8 cellular contexts compared by ENCODE assay signal in the genomic region with DNA sequence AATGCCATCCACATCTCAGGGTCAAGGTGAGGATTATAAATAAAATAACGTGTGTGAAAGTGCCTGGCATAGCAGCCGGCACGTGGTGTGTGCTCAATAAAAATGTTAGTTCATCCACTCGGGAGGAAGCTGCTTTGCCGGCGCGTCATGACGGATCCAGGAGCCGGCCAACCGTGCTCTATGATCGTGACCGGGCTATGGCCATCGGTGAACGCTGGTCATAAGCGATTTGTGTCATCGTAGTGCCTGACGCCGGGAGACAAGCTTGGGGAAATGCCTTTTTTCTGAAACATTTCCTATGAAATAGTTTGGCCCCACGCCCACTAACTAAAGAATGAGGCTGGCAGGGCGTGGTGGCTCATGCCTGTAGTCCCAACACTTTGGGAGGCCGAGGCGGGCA.
DNase-seq lines count a peak whose midpoint lies in the region; ATAC-seq and TF ChIP-seq lines count a peak whose summit lies in the region.

No MANE protein-coding gene starts in this region.

- no peak overlapping the region for H3K27ac Mint-ChIP-seq in natural killer cell

- H3K4me1 Mint-ChIP-seq in natural killer cell: peaks cover 5 to 12% of the 10 kb centered on the region in 2 donors

- H3K27me3 Mint-ChIP-seq in natural killer cell (ENCODE audit: low read depth in 2 of 2): peaks cover 39 to 44% of the 10 kb centered on the region in 2 donors

- no peaks in the 10 kb centered on the region for H3K9me3 ChIP-seq in RWPE2 (ENCODE audit: severe bottlenecking)

- H3K4me3 ChIP-seq in AG10803 (ENCODE audit: low read length) (peak overlapping the region; percentile 63), RWPE2 (ENCODE audit: severe bottlenecking) (no peak overlapping the region)

- H3K27ac ChIP-seq in RWPE2 (ENCODE audit: poor library complexity, severe bottlenecking): peak overlapping the region; percentile 54

- peaks cover 13% of the 10 kb centered on the region for H3K4me1 ChIP-seq in RWPE2 (ENCODE audit: insufficient read depth, poor library complexity, severe bottlenecking)

- intact Hi-C loops in natural killer cell (cut with micrococcal nuclease): no loop called here

- DNase-seq in AG10803 (ENCODE audit: low read depth): peak; percentile 93
- DNase-seq in RWPE2 (ENCODE audit: low spot score): peak; percentile 67
- DNase-seq in natural killer cell: no peak
- no peak for DNase-seq in T-helper 9 cell
- DNase-seq in NCI-H2029 treated with DMSO at 0.1 percent for 48 hours (lab: John Stamatoyannopoulos, UW): no peak

- no peaks in the 10 kb centered on the region for H3K27me3 ChIP-seq in RWPE2 (ENCODE audit: insufficient read depth, poor library complexity, severe bottlenecking)

- no peak for TF ChIP-seq CTCF in AG10803 (conservative IDR thresholded peaks at IDR 0.05; ENCODE audit: low read length)
- TF ChIP-seq CTCF in RWPE2 (IDR thresholded peaks at IDR 0.05; ENCODE audit: poor library complexity, severe bottlenecking): no peak
- no peak for TF ChIP-seq CTCF in natural killer cell (IDR thresholded peaks at IDR 0.05)

- no peaks in the 10 kb centered on the region for H3K36me3 ChIP-seq in RWPE2 (ENCODE audit: low read depth)

- H3K36me3 Mint-ChIP-seq in natural killer cell: no peaks in the 10 kb centered on the region

- peak; percentile 82 for ATAC-seq in RWPE2 (ENCODE audit: low read depth)
- ATAC-seq in esophagus mucosa: peak; percentile 47
- no peak for ATAC-seq in natural killer cell
- no peak for ATAC-seq in HG03442 (IDR thresholded peaks at IDR 0.05; ENCODE audit: unreplicated experiment)
- no peak for ATAC-seq in GM19023 (IDR thresholded peaks at IDR 0.05; ENCODE audit: unreplicated experiment)

- H3K4me3 Mint-ChIP-seq in natural killer cell: peak overlapping the region; percentile 89

- H3K9me3 Mint-ChIP-seq in natural killer cell: no peaks in the 10 kb centered on the region

Comparison
In these comparisons a context has a peak if more than half of its experiments do, and no peak if none do; other contexts are left out.
1. DNase-seq: peak in AG10803 (single experiment) and RWPE2 (single experiment); none in natural killer cell (single experiment), T-helper 9 cell (single experiment) and NCI-H2029 treated with DMSO at 0.1 percent for 48 hours (single experiment).
2. ATAC-seq: peak in RWPE2 (single experiment) and esophagus mucosa (single experiment); none in natural killer cell (0 of 3), HG03442 (single experiment) and GM19023 (single experiment).